In the genomic region with DNA sequence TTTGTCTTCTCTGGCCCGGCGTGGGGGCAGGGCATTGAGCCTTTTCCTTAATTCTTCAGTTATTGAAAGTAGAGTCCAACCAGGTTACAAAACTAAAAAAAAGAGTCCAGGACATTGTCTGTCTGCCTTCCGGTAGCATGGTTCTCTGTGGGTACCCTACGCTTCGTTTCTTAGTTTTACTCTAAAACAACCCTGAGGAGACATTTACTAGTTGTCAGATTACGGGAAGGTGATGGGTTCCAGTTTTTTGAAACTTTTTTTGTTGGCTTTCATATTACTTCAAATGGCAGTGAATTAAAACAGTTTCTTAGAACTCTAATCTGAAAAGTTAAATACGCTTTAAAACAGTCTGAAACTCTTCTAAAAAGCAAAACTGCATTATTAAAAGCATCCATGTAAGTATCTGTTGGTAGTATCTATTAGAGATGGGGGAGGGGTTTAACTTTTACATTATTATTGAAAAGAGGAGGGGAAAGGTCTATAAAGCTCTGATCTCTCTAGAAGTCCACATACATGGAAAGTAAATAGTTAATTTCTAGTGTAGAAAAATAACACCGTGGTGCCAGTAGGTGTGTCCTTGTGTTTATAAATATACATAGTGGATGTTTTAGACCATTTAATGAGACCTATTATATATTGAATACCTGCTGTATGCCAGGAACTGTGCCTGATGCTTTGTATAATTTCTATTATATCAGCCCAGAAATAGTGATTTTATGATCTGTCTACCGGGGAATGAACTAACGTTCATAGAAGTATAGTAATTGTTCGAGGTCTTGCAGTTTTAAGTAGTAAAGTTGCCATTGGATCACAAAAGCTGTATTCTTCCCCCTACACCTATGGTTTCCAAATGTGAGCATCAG, we compare ENCODE assay signal across 8 cellular contexts.
DNase-seq lines count a peak whose midpoint lies in the region; ATAC-seq and TF ChIP-seq lines count a peak whose summit lies in the region.

No MANE protein-coding gene starts in this region.

- H3K36me3 ChIP-seq in OCI-LY1 (ENCODE audit: insufficient read depth, low read length) (peaks cover 20% of the 10 kb centered on the region; the same call in 1 of the 2 replicates), duodenal mucosa (ENCODE audit: control insufficient read depth in 1 of 2, insufficient read depth in 2 of 2, low read length in 2 of 2) (peaks cover 0 to 6% of the 10 kb centered on the region in 2 donors), muscle layer of duodenum (ENCODE audit: control insufficient read depth in 1 of 2, insufficient read depth in 2 of 2, low read length in 2 of 2) (peaks cover 0 to 6% of the 10 kb centered on the region in 2 donors)

- H4K20me1 ChIP-seq in OCI-LY1 (ENCODE audit: insufficient read depth, low read length) = no peaks in the 10 kb centered on the region

- peak overlapping the region; percentile 89 for H3K27ac ChIP-seq in OCI-LY1 (ENCODE audit: low read depth, low read length, poor library complexity, severe bottlenecking)
- peak overlapping the region; percentile 99 for H3K27ac ChIP-seq in duodenal mucosa (ENCODE audit: low read depth, low read length)
- peak overlapping the region; percentile 100 for H3K27ac ChIP-seq in muscle layer of duodenum (ENCODE audit: low read length)

- TF ChIP-seq CTCF in OCI-LY1 (IDR thresholded peaks at IDR 0.05; ENCODE audit: low read length) = no peak

- H2AFZ ChIP-seq in OCI-LY1 (ENCODE audit: low read length) = no peak overlapping the region

- H3K27me3 ChIP-seq in OCI-LY1 (ENCODE audit: insufficient read depth, low read length) (no peaks in the 10 kb centered on the region), duodenal mucosa (ENCODE audit: control insufficient read depth in 1 of 2, insufficient read depth in 2 of 2, low read length in 2 of 2) (no peaks in the 10 kb centered on the region), muscle layer of duodenum (ENCODE audit: low read depth, low read length) (no peaks in the 10 kb centered on the region)

- peaks cover 57% of the 10 kb centered on the region for H3K79me2 ChIP-seq in OCI-LY1 (ENCODE audit: insufficient read depth, low read length)

- DNase-seq in NCI-H2196 (lab: John Stamatoyannopoulos, UW; ENCODE audit: unreplicated experiment) (peak; percentile 55), NCI-H2196 treated with DMSO at 0.1 percent for 48 hours (lab: John Stamatoyannopoulos, UW; ENCODE audit: unreplicated experiment) (no peak), SHP77 treated with DMSO at 0.1 percent for 48 hours (lab: John Stamatoyannopoulos, UW) (no peak), AG08395 (ENCODE audit: low spot score) (no peak)

- H3K9me3 ChIP-seq in OCI-LY1 (ENCODE audit: low read length) = no peaks in the 10 kb centered on the region
- H3K9me3 ChIP-seq in duodenal mucosa (ENCODE audit: control insufficient read depth in 1 of 2, low read length in 2 of 2) = no peaks in the 10 kb centered on the region
- H3K9me3 ChIP-seq in muscle layer of duodenum (ENCODE audit: control insufficient read depth in 1 of 2, low read length in 2 of 2) = no peaks in the 10 kb centered on the region

- peak overlapping the region; percentile 78 for H3K4me3 ChIP-seq in OCI-LY1 (ENCODE audit: low read depth, low read length, poor library complexity, severe bottlenecking)
- peak overlapping the region; percentile 81 to 95 for H3K4me3 ChIP-seq in duodenal mucosa (ENCODE audit: low read depth in 1 of 2, low read length in 2 of 2)
- peak overlapping the region; percentile 85 to 98 for H3K4me3 ChIP-seq in muscle layer of duodenum (ENCODE audit: low read depth in 1 of 2, low read length in 2 of 2)

- ATAC-seq in HG03045 (IDR thresholded peaks at IDR 0.05; ENCODE audit: unreplicated experiment) = no peak

- no peaks in the 10 kb centered on the region for H3K9me2 ChIP-seq in OCI-LY1 (ENCODE audit: low read depth, low read length)

- peak overlapping the region; percentile 90 for H3K4me2 ChIP-seq in OCI-LY1 (ENCODE audit: low read length)

- peaks cover 70% of the 10 kb centered on the region for H3K4me1 ChIP-seq in OCI-LY1 (ENCODE audit: insufficient read depth, low read length, severe bottlenecking)
- peaks cover 32 to 36% of the 10 kb centered on the region in 2 donors for H3K4me1 ChIP-seq in duodenal mucosa (ENCODE audit: control insufficient read depth in 1 of 2, insufficient read depth in 2 of 2, low read length in 2 of 2)
- peaks cover 18 to 43% of the 10 kb centered on the region in 2 donors for H3K4me1 ChIP-seq in muscle layer of duodenum (ENCODE audit: control insufficient read depth in 1 of 2, insufficient read depth in 2 of 2, low read length in 2 of 2)

- no peaks in the 10 kb centered on the region for H3F3A ChIP-seq in OCI-LY1 (ENCODE audit: insufficient read depth, low read length)

- H3K9ac ChIP-seq in OCI-LY1 (ENCODE audit: low read length) = peak overlapping the region; percentile 96
- H3K9ac ChIP-seq in duodenal mucosa (ENCODE audit: low read depth in 1 of 2, low read length in 2 of 2) = peak overlapping the region; percentile 98 to 100
